ENCODE assay signal across 8 cellular contexts in genomic region chr2:110114007-110114591, GRCh38. TPM values are rescaled to one million over a fixed set of nuclear protein-coding genes. Genes with fewer than 3 reads are reported as not detected.
DNase-seq lines count a peak whose midpoint lies in the region; ATAC-seq and TF ChIP-seq lines count a peak whose summit lies in the region.

No MANE protein-coding gene starts in this region.

- TF ChIP-seq CTCF in AG04449 (IDR thresholded peaks at IDR 0.05; ENCODE audit: insufficient read depth, low read length, missing control alignments) = peak; percentile 8
- TF ChIP-seq CTCF in left lung (IDR thresholded peaks at IDR 0.05) = no peak

- CTCF ChIA-PET in AG04449 (lab: Yijun Ruan, JAX) = interaction anchor here (2.7 to 3.9 kb wide), 2 partner anchors 7 to 11 kb away, joined by 24 to 56 read pairs; no protein-coding TSS in a partner anchor

- POLR2A ChIA-PET in AG04449 (lab: Yijun Ruan, JAX) = no interaction called here

- DNase-seq in AG04449 (ENCODE audit: low read depth, low spot score) (no peak), astrocyte of the hippocampus (ENCODE audit: low read depth, low spot score) (peak; percentile 26), left lung (peak; percentile 62 to 76), NCI-H2227 (lab: John Stamatoyannopoulos, UW; ENCODE audit: unreplicated experiment) (no peak), NCI-H2107 treated with DMSO at 0.1 percent for 48 hours (lab: John Stamatoyannopoulos, UW; ENCODE audit: unreplicated experiment) (no peak)
- peak; percentile 46 for DNase-seq in Jurkat, Clone E6-1 (ENCODE audit: low read depth, low spot score)
- DNase-seq in effector CD4-positive, alpha-beta T cell = no peak

- intact Hi-C loops in left lung (cut with DNase I) = no loop called here

- peaks cover 13 to 17% of the 10 kb centered on the region in 2 donors for H3K4me1 ChIP-seq in left lung

- no peaks in the 10 kb centered on the region for H3K36me3 ChIP-seq in left lung

- ATAC-seq in left lung = peak; percentile 48
- ATAC-seq in HG03280 (IDR thresholded peaks at IDR 0.05; ENCODE audit: unreplicated experiment) = no peak

- peaks cover 0 to 32% of the 10 kb centered on the region in 2 donors for H3K27me3 ChIP-seq in left lung

- H3K27ac ChIP-seq in left lung = peak overlapping the region; percentile 49 to 67

- no peak overlapping the region for H3K4me3 ChIP-seq in AG04449 (ENCODE audit: low read depth, low read length)
- H3K4me3 ChIP-seq in Jurkat, Clone E6-1 (ENCODE audit: low read length) = no peak overlapping the region
- peak overlapping the region; percentile 27 to 42 for H3K4me3 ChIP-seq in left lung

- no peaks in the 10 kb centered on the region for H3K9me3 ChIP-seq in left lung

RNA-seq across cellular contexts. Expression of gene MALL, which starts 1.5 kb away (rescaled TPM):
- polyA plus RNA-seq in Jurkat, Clone E6-1 (2012; ENCODE audit: insufficient read depth, insufficient read length) = not detected
- total RNA-seq in left lung = 100 to 1,000 TPM; 105 to 288 TPM

Comparison
In these comparisons a context has a peak if more than half of its experiments do, and no peak if none do; other contexts are left out.
1. DNase-seq: peak in Jurkat, Clone E6-1 (single experiment), astrocyte of the hippocampus (single experiment) and left lung (2 of 2); none in AG04449 (single experiment), NCI-H2227 (single experiment), effector CD4-positive, alpha-beta T cell (single experiment) and NCI-H2107 treated with DMSO at 0.1 percent for 48 hours (single experiment).
2. H3K4me3 ChIP-seq: peak in left lung (2 of 2); none in AG04449 (single experiment) and Jurkat, Clone E6-1 (single experiment).